1 cellular context compared by ENCODE assay signal in genomic region chr13:99956473-99957349, GRCh38.
A peak's percentile ranks its signal among the peaks of the same experiment; 100 is the strongest.
TF ChIP-seq lines count a peak whose summit lies in the region.

No MANE protein-coding gene starts in this region.

TF ChIP-seq in HepG2, 621 proteins besides CTCF, POLR2A, EP300 and RAD21 (continued from another document and continues in another):
- TF ChIP-seq ZNF850 (CRISPR knock-in tag; conservative IDR thresholded peaks at IDR 0.05) = no peak
- TF ChIP-seq RXRB (CRISPR knock-in tag; IDR thresholded peaks at IDR 0.05; ENCODE audit: borderline replicate concordance) = no peak
- TF ChIP-seq ZNF704 (CRISPR knock-in tag; IDR thresholded peaks at IDR 0.05; ENCODE audit: borderline replicate concordance) = no peak
- TF ChIP-seq YEATS4 (CRISPR knock-in tag; IDR thresholded peaks at IDR 0.05; ENCODE audit: borderline replicate concordance) = no peak
- TF ChIP-seq NR3C1 (CRISPR knock-in tag; IDR thresholded peaks at IDR 0.05) = no peak
- TF ChIP-seq HNRNPK (IDR thresholded peaks at IDR 0.05; ENCODE audit: low read depth, low read length, poor library complexity, severe bottlenecking) = no peak
- 0 out of 2 replicates have a peak, but pooled peaks have one; percentile 52 for TF ChIP-seq ARNT2 (CRISPR knock-in tag; IDR thresholded peaks at IDR 0.05; ENCODE audit: low read depth)
- TF ChIP-seq ZFP41 (CRISPR knock-in tag; IDR thresholded peaks at IDR 0.05; ENCODE audit: borderline replicate concordance) = no peak
- TF ChIP-seq ZNF263 (CRISPR knock-in tag; IDR thresholded peaks at IDR 0.05) = peak; percentile 83
- 0 out of 2 replicates have a peak, but pooled peaks have one; percentile 32 for TF ChIP-seq ZNF275 (CRISPR knock-in tag; IDR thresholded peaks at IDR 0.05; ENCODE audit: borderline replicate concordance)
- no peak for TF ChIP-seq ATM (IDR thresholded peaks at IDR 0.05; ENCODE audit: borderline replicate concordance)
- peak; percentile 61; the same call in 1 of the 2 replicates for TF ChIP-seq NKX3-1 (CRISPR knock-in tag; IDR thresholded peaks at IDR 0.05)
- peak; percentile 50 for TF ChIP-seq NR2F6 (IDR thresholded peaks at IDR 0.05)
- peak; percentile 57 for TF ChIP-seq NR2F6 (CRISPR knock-in tag; IDR thresholded peaks at IDR 0.05)
- no peak for TF ChIP-seq SRF (IDR thresholded peaks at IDR 0.05; ENCODE audit: low read depth, low read length)
- TF ChIP-seq PRPF4 (IDR thresholded peaks at IDR 0.05; ENCODE audit: low read depth, low read length, poor library complexity, severe bottlenecking) = no peak
- TF ChIP-seq ZBTB21 (CRISPR knock-in tag; IDR thresholded peaks at IDR 0.05) = no peak
- no peak for TF ChIP-seq TFAP4 (IDR thresholded peaks at IDR 0.05; ENCODE audit: borderline replicate concordance, low read depth)
- TF ChIP-seq KDM5B (CRISPR knock-in tag; IDR thresholded peaks at IDR 0.05; ENCODE audit: borderline replicate concordance) = peak; percentile 27; the same call in 1 of the 2 replicates
- TF ChIP-seq CREM (IDR thresholded peaks at IDR 0.05) = peak; percentile 44; the same call in 1 of the 2 replicates
- no peak for TF ChIP-seq CREM (CRISPR knock-in tag; IDR thresholded peaks at IDR 0.05)
- TF ChIP-seq MYNN (CRISPR knock-in tag; IDR thresholded peaks at IDR 0.05; ENCODE audit: low read depth) = no peak
- TF ChIP-seq ZNF746 (CRISPR knock-in tag; IDR thresholded peaks at IDR 0.05) = 0 out of 2 replicates have a peak, but pooled peaks have one; percentile 59
- TF ChIP-seq ZMYM2 (CRISPR knock-in tag; IDR thresholded peaks at IDR 0.05) = no peak
- TF ChIP-seq FOXA1 (IDR thresholded peaks at IDR 0.05) = no peak
- peak; percentile 83 for TF ChIP-seq FOXA1 (CRISPR knock-in tag; IDR thresholded peaks at IDR 0.05)
- TF ChIP-seq ZNF556 (CRISPR knock-in tag; IDR thresholded peaks at IDR 0.05; ENCODE audit: borderline replicate concordance) = peak; percentile 64; the same call in 1 of the 2 replicates
- TF ChIP-seq ZXDC (CRISPR knock-in tag; IDR thresholded peaks at IDR 0.05) = no peak
- TF ChIP-seq ZNF431 (CRISPR knock-in tag; IDR thresholded peaks at IDR 0.05; ENCODE audit: borderline replicate concordance, low read depth) = no peak
- TF ChIP-seq ZNF652 (CRISPR knock-in tag; IDR thresholded peaks at IDR 0.05; ENCODE audit: borderline replicate concordance, low read depth) = no peak; the same call in 1 of the 2 replicates
- peak; percentile 82 for TF ChIP-seq FOXA3 (CRISPR knock-in tag; IDR thresholded peaks at IDR 0.05)
- TF ChIP-seq SMAD3 (CRISPR knock-in tag; IDR thresholded peaks at IDR 0.05) = no peak
- 0 out of 2 replicates have a peak, but pooled peaks have one; percentile 19 for TF ChIP-seq MAX (IDR thresholded peaks at IDR 0.05)
- TF ChIP-seq NFE2 (CRISPR knock-in tag; IDR thresholded peaks at IDR 0.05) = no peak
- no peak for TF ChIP-seq THYN1 (CRISPR knock-in tag; IDR thresholded peaks at IDR 0.05; ENCODE audit: borderline replicate concordance, low read depth)
- peak; percentile 61 for TF ChIP-seq SAP130 (CRISPR knock-in tag; IDR thresholded peaks at IDR 0.05; ENCODE audit: low read depth)
- 0 out of 2 replicates have a peak, but pooled peaks have one; percentile 43 for TF ChIP-seq MIER2 (CRISPR knock-in tag; IDR thresholded peaks at IDR 0.05)
- no peak for TF ChIP-seq ZNF274 (CRISPR knock-in tag; IDR thresholded peaks at IDR 0.05)
- TF ChIP-seq ZBTB20 (CRISPR knock-in tag; IDR thresholded peaks at IDR 0.05; ENCODE audit: borderline replicate concordance, low read depth) = peak; percentile 50; the same call in 1 of the 2 replicates
- TF ChIP-seq NFRKB (IDR thresholded peaks at IDR 0.05) = no peak
- no peak for TF ChIP-seq ZNF253 (CRISPR knock-in tag; IDR thresholded peaks at IDR 0.05; ENCODE audit: borderline replicate concordance)
- TF ChIP-seq ZSCAN12 (CRISPR knock-in tag; IDR thresholded peaks at IDR 0.05) = no peak
- TF ChIP-seq PLRG1 (conservative IDR thresholded peaks at IDR 0.05) = no peak
- no peak for TF ChIP-seq EEA1 (CRISPR knock-in tag; IDR thresholded peaks at IDR 0.05; ENCODE audit: borderline replicate concordance)
- no peak for TF ChIP-seq ZNF33A (CRISPR knock-in tag; IDR thresholded peaks at IDR 0.05; ENCODE audit: borderline replicate concordance)
- TF ChIP-seq THAP7 (CRISPR knock-in tag; IDR thresholded peaks at IDR 0.05) = 0 out of 2 replicates have a peak, but pooled peaks have one; percentile 48
- TF ChIP-seq ZNF710 (CRISPR knock-in tag; IDR thresholded peaks at IDR 0.05; ENCODE audit: borderline replicate concordance) = no peak
- TF ChIP-seq RCOR2 (CRISPR knock-in tag; IDR thresholded peaks at IDR 0.05) = no peak
- no peak for TF ChIP-seq TMF1 (CRISPR knock-in tag; IDR thresholded peaks at IDR 0.05; ENCODE audit: low read depth)
- no peak for TF ChIP-seq ZNF724P (CRISPR knock-in tag; IDR thresholded peaks at IDR 0.05; ENCODE audit: borderline replicate concordance)
- TF ChIP-seq HOXD1 (CRISPR knock-in tag; IDR thresholded peaks at IDR 0.05) = no peak
- peak; percentile 95 for TF ChIP-seq FOXP4 (CRISPR knock-in tag; IDR thresholded peaks at IDR 0.05)
- TF ChIP-seq SMYD3 (CRISPR knock-in tag; IDR thresholded peaks at IDR 0.05) = no peak
- TF ChIP-seq ZNF496 (CRISPR knock-in tag; IDR thresholded peaks at IDR 0.05; ENCODE audit: insufficient replicate concordance) = no peak
- no peak for TF ChIP-seq ASH2L (IDR thresholded peaks at IDR 0.05; ENCODE audit: insufficient read length, low read depth, low read length)
- no peak for TF ChIP-seq ZFP90 (CRISPR knock-in tag; IDR thresholded peaks at IDR 0.05; ENCODE audit: borderline replicate concordance)
- TF ChIP-seq AHR (CRISPR knock-in tag; IDR thresholded peaks at IDR 0.05) = peak; percentile 15; the same call in 1 of the 2 replicates
- no peak for TF ChIP-seq CSRNP1 (CRISPR knock-in tag; IDR thresholded peaks at IDR 0.05)
- TF ChIP-seq ZNF124 (CRISPR knock-in tag; IDR thresholded peaks at IDR 0.05) = no peak
- TF ChIP-seq HMG20A (CRISPR knock-in tag; IDR thresholded peaks at IDR 0.05; ENCODE audit: borderline replicate concordance) = peak; percentile 78; the same call in 1 of the 2 replicates
- no peak for TF ChIP-seq FIP1L1 (IDR thresholded peaks at IDR 0.05; ENCODE audit: borderline replicate concordance, insufficient read depth, low read depth, low read length)
- no peak for TF ChIP-seq ZNF788 (CRISPR knock-in tag; IDR thresholded peaks at IDR 0.05; ENCODE audit: borderline replicate concordance)
- TF ChIP-seq ZBTB25 (CRISPR knock-in tag; IDR thresholded peaks at IDR 0.05) = no peak
- TF ChIP-seq MED1 (CRISPR knock-in tag; IDR thresholded peaks at IDR 0.05) = peak; percentile 54; the same call in 1 of the 2 replicates
- TF ChIP-seq PITX1 (CRISPR knock-in tag; IDR thresholded peaks at IDR 0.05) = peak; percentile 88
- no peak for TF ChIP-seq ZNF331 (CRISPR knock-in tag; IDR thresholded peaks at IDR 0.05)
